In the genomic region with DNA sequence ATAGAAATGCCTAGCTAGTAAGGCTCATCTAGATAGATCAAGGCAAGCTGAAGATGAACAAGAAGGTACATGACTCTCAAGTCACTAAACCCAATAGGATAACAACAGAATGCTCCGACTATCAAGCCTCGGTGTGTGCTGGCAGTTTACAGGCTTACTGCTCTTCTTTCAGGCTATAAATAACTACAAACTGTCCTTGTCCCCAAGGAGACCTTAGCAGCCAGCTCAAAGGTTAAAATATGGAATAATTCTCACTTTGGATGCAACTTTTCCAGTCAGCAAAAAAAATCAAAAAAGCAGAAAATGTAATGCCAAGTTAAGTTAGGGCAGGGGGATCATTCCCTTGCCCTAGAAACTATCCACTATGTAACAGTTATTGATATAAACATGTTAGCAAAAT, we compare ENCODE assay signal across 2 cellular contexts.
TF ChIP-seq lines count a peak whose summit lies in the region.

No MANE protein-coding gene starts in this region.

TF ChIP-seq in IMR-90, 13 proteins besides CTCF, POLR2A, EP300 and RAD21:
- TF ChIP-seq, protein P1, sequence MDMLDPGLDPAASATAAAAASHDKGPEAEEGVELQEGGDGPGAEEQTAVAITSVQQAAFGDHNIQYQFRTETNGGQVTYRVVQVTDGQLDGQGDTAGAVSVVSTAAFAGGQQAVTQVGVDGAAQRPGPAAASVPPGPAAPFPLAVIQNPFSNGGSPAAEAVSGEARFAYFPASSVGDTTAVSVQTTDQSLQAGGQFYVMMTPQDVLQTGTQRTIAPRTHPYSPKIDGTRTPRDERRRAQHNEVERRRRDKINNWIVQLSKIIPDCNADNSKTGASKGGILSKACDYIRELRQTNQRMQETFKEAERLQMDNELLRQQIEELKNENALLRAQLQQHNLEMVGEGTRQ (IDR thresholded peaks at IDR 0.05; ENCODE audit: low read depth, low read length) = no peak
- TF ChIP-seq BHLHE40 (IDR thresholded peaks at IDR 0.05; ENCODE audit: low read depth, low read length) (no peak), MAFK (IDR thresholded peaks at IDR 0.05; ENCODE audit: low read depth, low read length) (no peak), SMC3 (IDR thresholded peaks at IDR 0.05; ENCODE audit: low read depth, low read length) (no peak), FOS (IDR thresholded peaks at IDR 0.05; ENCODE audit: low read depth, low read length) (no peak), NFE2L2 (IDR thresholded peaks at IDR 0.05; ENCODE audit: low read depth, low read length) (no peak), CEBPB (IDR thresholded peaks at IDR 0.05; ENCODE audit: low read depth, low read length) (no peak), MAZ (IDR thresholded peaks at IDR 0.05; ENCODE audit: borderline replicate concordance, low read depth, low read length) (no peak), RCOR1 (IDR thresholded peaks at IDR 0.05; ENCODE audit: insufficient replicate concordance, low read length) (no peak), MXI1 (IDR thresholded peaks at IDR 0.05; ENCODE audit: borderline replicate concordance, low read depth, low read length) (no peak), CHD1 (IDR thresholded peaks at IDR 0.05; ENCODE audit: low read depth, low read length) (no peak), RFX5 (IDR thresholded peaks at IDR 0.05; ENCODE audit: low read depth, low read length) (no peak)
- TF ChIP-seq, protein P2, sequence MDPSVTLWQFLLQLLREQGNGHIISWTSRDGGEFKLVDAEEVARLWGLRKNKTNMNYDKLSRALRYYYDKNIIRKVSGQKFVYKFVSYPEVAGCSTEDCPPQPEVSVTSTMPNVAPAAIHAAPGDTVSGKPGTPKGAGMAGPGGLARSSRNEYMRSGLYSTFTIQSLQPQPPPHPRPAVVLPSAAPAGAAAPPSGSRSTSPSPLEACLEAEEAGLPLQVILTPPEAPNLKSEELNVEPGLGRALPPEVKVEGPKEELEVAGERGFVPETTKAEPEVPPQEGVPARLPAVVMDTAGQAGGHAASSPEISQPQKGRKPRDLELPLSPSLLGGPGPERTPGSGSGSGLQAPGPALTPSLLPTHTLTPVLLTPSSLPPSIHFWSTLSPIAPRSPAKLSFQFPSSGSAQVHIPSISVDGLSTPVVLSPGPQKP (IDR thresholded peaks at IDR 0.05; ENCODE audit: borderline replicate concordance, low read depth, low read length) = no peak

TF ChIP-seq in liver, 16 proteins besides CTCF, POLR2A, EP300 and RAD21 (continued from another document):
- TF ChIP-seq, protein P3, sequence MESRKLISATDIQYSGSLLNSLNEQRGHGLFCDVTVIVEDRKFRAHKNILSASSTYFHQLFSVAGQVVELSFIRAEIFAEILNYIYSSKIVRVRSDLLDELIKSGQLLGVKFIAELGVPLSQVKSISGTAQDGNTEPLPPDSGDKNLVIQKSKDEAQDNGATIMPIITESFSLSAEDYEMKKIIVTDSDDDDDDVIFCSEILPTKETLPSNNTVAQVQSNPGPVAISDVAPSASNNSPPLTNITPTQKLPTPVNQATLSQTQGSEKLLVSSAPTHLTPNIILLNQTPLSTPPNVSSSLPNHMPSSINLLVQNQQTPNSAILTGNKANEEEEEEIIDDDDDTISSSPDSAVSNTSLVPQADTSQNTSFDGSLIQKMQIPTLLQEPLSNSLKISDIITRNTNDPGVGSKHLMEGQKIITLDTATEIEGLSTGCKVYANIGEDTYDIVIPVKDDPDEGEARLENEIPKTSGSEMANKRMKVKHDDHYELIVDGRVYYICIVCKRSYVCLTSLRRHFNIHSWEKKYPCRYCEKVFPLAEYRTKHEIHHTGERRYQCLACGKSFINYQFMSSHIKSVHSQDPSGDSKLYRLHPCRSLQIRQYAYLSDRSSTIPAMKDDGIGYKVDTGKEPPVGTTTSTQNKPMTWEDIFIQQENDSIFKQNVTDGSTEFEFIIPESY (IDR thresholded peaks at IDR 0.05) = no peak
- no peak for TF ChIP-seq HNF4G (IDR thresholded peaks at IDR 0.05)
- peak in 1 of 2 donors; percentile 52 for TF ChIP-seq HNF4A (conservative IDR thresholded peaks at IDR 0.05)
